Comparison of ENCODE assay signal across 9 cellular contexts in the genomic region with DNA sequence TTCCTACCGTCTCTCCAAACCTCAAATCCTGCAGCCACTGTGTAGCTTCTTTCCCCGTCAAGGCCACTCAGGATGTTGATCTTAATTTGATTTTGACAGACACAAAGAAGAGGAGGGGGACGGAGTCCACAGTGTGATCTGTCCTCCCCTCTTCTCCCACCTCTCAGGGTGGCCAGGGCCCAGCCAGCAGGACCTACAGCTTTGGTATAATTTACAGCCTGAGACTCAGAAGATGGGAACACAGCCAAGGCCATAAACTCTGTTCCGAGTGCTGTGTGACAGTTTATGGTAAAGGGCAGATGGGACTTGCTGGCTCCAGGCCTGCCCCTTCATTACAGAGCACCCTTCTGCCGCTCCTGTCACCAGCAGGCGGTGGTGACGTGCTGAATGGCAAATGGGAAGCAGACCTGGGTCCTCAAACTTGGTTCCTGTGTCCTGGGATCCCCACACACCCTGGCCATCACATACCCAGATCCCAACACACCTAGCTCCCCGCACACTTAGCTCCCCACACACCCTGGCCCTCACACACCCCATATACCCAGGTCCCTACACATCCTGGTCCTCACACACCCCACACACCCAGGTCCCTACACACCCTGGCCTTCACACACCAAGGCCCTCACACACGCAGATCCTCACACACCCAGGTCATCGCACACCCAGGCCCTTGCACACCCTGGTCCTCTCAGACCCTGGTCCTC.
DNase-seq lines count a peak whose midpoint lies in the region; ATAC-seq, FAIRE-seq and TF ChIP-seq lines count a peak whose summit lies in the region.
"Had no signal": no experiment of that assay in that cellular context is flagged by ENCODE, and none has a peak within 500 bp of the region (broad histone marks: within the 10 kb centered on the region; RNA-seq: fewer than 3 reads in every experiment).

No MANE protein-coding gene starts in this region.

- H3K4me1 Mint-ChIP-seq in activated CD4-positive, alpha-beta T cell treated with anti-CD3 and anti-CD28 coated beads, Interleukin-2, amount 10 ng/mL, durations not matched to agents 7 days and 5 days = peaks cover 50% of the 10 kb centered on the region
- peaks cover 53% of the 10 kb centered on the region for H3K4me1 Mint-ChIP-seq in stimulated activated naive CD8-positive, alpha-beta T cell treated with anti-CD3 and anti-CD28 coated beads, Interleukin-15, amount 100 ng/mL, for 72 hours

- no peaks in the 10 kb centered on the region; a peak in 1 of 4 replicates for H3K9me3 ChIP-seq in H1 (ENCODE audit: insufficient read depth in 2 of 2, low read depth in 1 of 2, low read length in 1 of 2)

- H2BK5ac ChIP-seq in H1 (ENCODE audit: low read depth, low read length) = peak overlapping the region; percentile 63

- H3K27me3 ChIP-seq in H1 (replicated peaks in 1 of 4; ENCODE audit: control insufficient read depth in 3 of 4, extremely low read depth in 1 of 4, insufficient read depth in 3 of 4, low read length in 3 of 4) = no peaks in the 10 kb centered on the region

- H4K8ac ChIP-seq in H1 (ENCODE audit: extremely low read depth, insufficient read depth, low read length) = no peak overlapping the region

- no peak for ATAC-seq in stimulated activated naive CD8-positive, alpha-beta T cell treated with anti-CD3 and anti-CD28 coated beads, Interleukin-15, amount 100 ng/mL, for 72 hours
- no peak for ATAC-seq in HG03039 (IDR thresholded peaks at IDR 0.05; ENCODE audit: unreplicated experiment)

- H3K27me3 Mint-ChIP-seq in activated CD4-positive, alpha-beta T cell treated with anti-CD3 and anti-CD28 coated beads, Interleukin-2, amount 10 ng/mL, durations not matched to agents 7 days and 5 days = no peaks in the 10 kb centered on the region
- no peaks in the 10 kb centered on the region for H3K27me3 Mint-ChIP-seq in stimulated activated naive CD8-positive, alpha-beta T cell treated with anti-CD3 and anti-CD28 coated beads, Interleukin-15, amount 100 ng/mL, for 72 hours

- H3K36me3 ChIP-seq in H1 (ENCODE audit: control insufficient read depth in 2 of 4, insufficient read depth in 4 of 4, low read length in 3 of 4) = no peaks in the 10 kb centered on the region

- no peak overlapping the region for H3K4me3 ChIP-seq in H1 (ENCODE audit: extremely low read depth in 1 of 4, insufficient read depth in 2 of 4, low read depth in 3 of 4, low read length in 4 of 4)

- H2AFZ ChIP-seq in H1 (ENCODE audit: low read length) = peak overlapping the region; percentile 83; the same call in 1 of the 2 replicates

- TF ChIP-seq CTCF in H1 (IDR thresholded peaks at IDR 0.05; ENCODE audit: control extremely low read depth in 1 of 3, insufficient read depth in 1 of 3, low read depth in 1 of 3, low read length in 3 of 3) = peak in 2 of 3 experiments; percentile 1 to 3; a peak in 2 of 4 replicates

- 91% methylated on average over 9 of the region's 10 CpGs; no CpG with 5 or more reads in 1 of the 2 experiments for WGBS in H1 (ENCODE audit: extremely low coverage in 1 of 2, insufficient coverage in 1 of 2, insufficient read length in 1 of 2, insufficient replicate concordance in 2 of 2, low coverage in 1 of 2, low lambda C conversion rate in 2 of 2, missing lambda C conversion rate in 1 of 2), 2 experiments

- peak in 1 of 2 experiments; percentile 16; a peak in 1 of 4 replicates for TF ChIP-seq RAD21 in H1 (IDR thresholded peaks at IDR 0.05 in 1 of 2, conservative IDR thresholded peaks at IDR 0.05 in 1 of 2; ENCODE audit: low read depth in 2 of 2, low read length in 2 of 2)

- no peak for DNase-seq in activated CD4-positive, alpha-beta T cell treated with anti-CD3 and anti-CD28 coated beads, Interleukin-2, amount 10 ng/mL, durations not matched to agents 7 days and 5 days
- DNase-seq in activated CD4-positive, alpha-beta T cell treated with anti-CD3 and anti-CD28 coated beads for 4 hours = no peak
- DNase-seq in NCI-H524 (lab: John Stamatoyannopoulos, UW) = peak; percentile 89 to 93
- no peak for DNase-seq in H1 (ENCODE audit: low read depth in 1 of 2, low spot score in 2 of 2)
- no peak for DNase-seq in stimulated activated naive CD8-positive, alpha-beta T cell treated with anti-CD3 and anti-CD28 coated beads, Interleukin-15, amount 100 ng/mL, for 72 hours
- no peak for DNase-seq in T1000 (lab: John Stamatoyannopoulos, UW)
- no peak for DNase-seq in GM12891 (ENCODE audit: insufficient read length, low spot score)
- DNase-seq: activated gamma-delta T cell had no signal

- H3K18ac ChIP-seq in H1 (ENCODE audit: extremely low read depth, low read length) = 0 out of 2 replicates have a peak overlapping the region, but pooled peaks have one; percentile 35

- H3K56ac ChIP-seq in H1 (replicated peaks; ENCODE audit: insufficient read length, low read depth, low read length) = no peak overlapping the region

- H3K4me1 ChIP-seq in H1 (replicated peaks in 1 of 4; ENCODE audit: control insufficient read depth in 3 of 4, insufficient read depth in 4 of 4, low read length in 3 of 4) = peaks cover 0 to 9% (median 6%) of the 10 kb centered on the region in 4 experiments; a peak in 5 of 7 replicates

- no peaks in the 10 kb centered on the region for H3K79me2 ChIP-seq in H1 (ENCODE audit: control insufficient read depth in 1 of 2, insufficient read depth in 2 of 2, low read length in 2 of 2)

- H4K91ac ChIP-seq in H1 (replicated peaks; ENCODE audit: insufficient read length, low read length) = peak overlapping the region; percentile 22

- H4K20me1 ChIP-seq in H1 (replicated peaks in 1 of 2; ENCODE audit: control insufficient read depth in 1 of 2, insufficient read depth in 2 of 2, low read length in 2 of 2) = no peaks in the 10 kb centered on the region

- H3K4ac ChIP-seq in H1 (replicated peaks; ENCODE audit: insufficient read length, low read depth, low read length) = no peak overlapping the region

- no peak overlapping the region for H3K4me3 Mint-ChIP-seq in activated CD4-positive, alpha-beta T cell treated with anti-CD3 and anti-CD28 coated beads, Interleukin-2, amount 10 ng/mL, durations not matched to agents 7 days and 5 days
- peak overlapping the region; percentile 79 to 85 for H3K4me3 Mint-ChIP-seq in stimulated activated naive CD8-positive, alpha-beta T cell treated with anti-CD3 and anti-CD28 coated beads, Interleukin-15, amount 100 ng/mL, for 72 hours

- H3K9ac ChIP-seq in H1 (replicated peaks in 1 of 4; ENCODE audit: extremely low read depth in 1 of 4, low read depth in 3 of 4, low read length in 3 of 4) = no peak overlapping the region

- no peaks in the 10 kb centered on the region; the same call in 1 of the 2 replicates for H3K23me2 ChIP-seq in H1 (ENCODE audit: low read depth, low read length)

- H2BK120ac ChIP-seq in H1 (replicated peaks; ENCODE audit: low read depth, low read length) = peak overlapping the region; percentile 15

- peak overlapping the region; percentile 91 for H3K27ac Mint-ChIP-seq in activated CD4-positive, alpha-beta T cell treated with anti-CD3 and anti-CD28 coated beads, Interleukin-2, amount 10 ng/mL, durations not matched to agents 7 days and 5 days
- H3K27ac Mint-ChIP-seq in stimulated activated naive CD8-positive, alpha-beta T cell treated with anti-CD3 and anti-CD28 coated beads, Interleukin-15, amount 100 ng/mL, for 72 hours = peak overlapping the region; percentile 97

- CTCF ChIA-PET in activated CD4-positive, alpha-beta T cell treated with anti-CD3 and anti-CD28 coated beads, Interleukin-2, amount 10 ng/mL, durations not matched to agents 7 days and 5 days (lab: Charles Lee) = interaction anchor here (0.7 to 3.8 kb wide), 7 partner anchors 9 to 155 kb away, joined by 3 to 22 read pairs (median 4); no protein-coding TSS in a partner anchor
- CTCF ChIA-PET in H1 (lab: Charles Lee; ENCODE audit: partially characterized antibody) = interaction anchor here (0.6 to 4.4 kb wide), 10 partner anchors 8 to 229 kb away, joined by 3 to 17 read pairs (median 4); no protein-coding TSS in a partner anchor

- H3K9me3 Mint-ChIP-seq in activated CD4-positive, alpha-beta T cell treated with anti-CD3 and anti-CD28 coated beads, Interleukin-2, amount 10 ng/mL, durations not matched to agents 7 days and 5 days = peaks cover 10% of the 10 kb centered on the region
- H3K9me3 Mint-ChIP-seq in stimulated activated naive CD8-positive, alpha-beta T cell treated with anti-CD3 and anti-CD28 coated beads, Interleukin-15, amount 100 ng/mL, for 72 hours = peaks cover 4 to 7% of the 10 kb centered on the region in 2 donors

- no peak overlapping the region for H3K4me2 ChIP-seq in H1 (ENCODE audit: insufficient read depth in 1 of 2, low read depth in 2 of 2, low read length in 2 of 2)

- H2AK5ac ChIP-seq in H1 (ENCODE audit: low read depth, low read length) = peak overlapping the region; percentile 43; the same call in 1 of the 2 replicates

- no peak overlapping the region for H4K5ac ChIP-seq in H1 (ENCODE audit: insufficient read length, low read depth, low read length)

- peak overlapping the region; percentile 40; the same call in 1 of the 2 replicates for H2BK20ac ChIP-seq in H1 (ENCODE audit: low read length)

- FAIRE-seq in H1 (lab: Jason Lieb, UNC) = no peak
- no peak for FAIRE-seq in GM12891 (lab: Jason Lieb, UNC)

- peak overlapping the region; percentile 83; the same call in 1 of the 2 replicates for H2BK15ac ChIP-seq in H1 (ENCODE audit: low read length)

- H3K36me3 Mint-ChIP-seq in activated CD4-positive, alpha-beta T cell treated with anti-CD3 and anti-CD28 coated beads, Interleukin-2, amount 10 ng/mL, durations not matched to agents 7 days and 5 days (ENCODE audit: low read depth) = peaks cover 11% of the 10 kb centered on the region

- H2BK12ac ChIP-seq in H1 (ENCODE audit: low read depth, low read length) = peak overlapping the region; percentile 85

- H3K14ac ChIP-seq in H1 (ENCODE audit: insufficient read length) = no peak overlapping the region

- POLR2A ChIA-PET in activated CD4-positive, alpha-beta T cell treated with anti-CD3 and anti-CD28 coated beads, Interleukin-2, amount 10 ng/mL, durations not matched to agents 7 days and 5 days (lab: Charles Lee) = interaction anchor here (0.8 kb wide), 1 partner anchor 234 kb away, joined by 3 read pairs; a partner anchor contains a TSS
- POLR2A ChIA-PET in H1 (lab: Charles Lee; ENCODE audit: partially characterized antibody) = no interaction called here

- H3K27ac ChIP-seq in H1 (ENCODE audit: low read depth, low read length) = no peak overlapping the region

- TF ChIP-seq POLR2A in H1 (IDR thresholded peaks at IDR 0.05; ENCODE audit: control extremely low read depth in 1 of 2, low read depth in 2 of 2, low read length in 2 of 2) (no peak), GM12891 (IDR thresholded peaks at IDR 0.05; ENCODE audit: low read depth, low read length) (no peak)

- H3K23ac ChIP-seq in H1 (ENCODE audit: insufficient read length) = no peak overlapping the region

- H3K79me1 ChIP-seq in H1 (ENCODE audit: low read depth, low read length) = no peaks in the 10 kb centered on the region

- TF ChIP-seq EP300 in H1 (IDR thresholded peaks at IDR 0.05; ENCODE audit: borderline replicate concordance in 1 of 2, low read depth in 2 of 2, low read length in 2 of 2) = no peak

TF ChIP-seq in H1, 55 proteins besides CTCF, POLR2A, EP300 and RAD21:
- TF ChIP-seq YY1 (IDR thresholded peaks at IDR 0.05; ENCODE audit: low read depth, low read length) (no peak), TAF1 (IDR thresholded peaks at IDR 0.05; ENCODE audit: low read depth, low read length) (no peak)
TF ChIP-seq in H1: peak in this region for 0.

TF ChIP-seq in GM12891, 5 proteins besides CTCF, POLR2A, EP300 and RAD21 (continues in another document):
- no peak for TF ChIP-seq POU2F2 (IDR thresholded peaks at IDR 0.05; ENCODE audit: low read depth, low read length)
- TF ChIP-seq TAF1 (IDR thresholded peaks at IDR 0.05; ENCODE audit: low read depth, low read length) = no peak

Comparison
In these comparisons a context has a peak if more than half of its experiments do, and no peak if none do; other contexts are left out.
1. DNase-seq: peak in NCI-H524 (2 of 2); none in activated CD4-positive, alpha-beta T cell treated with anti-CD3 and anti-CD28 coated beads, Interleukin-2, amount 10 ng/mL, durations not matched to agents 7 days and 5 days (single experiment), activated CD4-positive, alpha-beta T cell treated with anti-CD3 and anti-CD28 coated beads for 4 hours (0 of 2), H1 (0 of 2), stimulated activated naive CD8-positive, alpha-beta T cell treated with anti-CD3 and anti-CD28 coated beads, Interleukin-15, amount 100 ng/mL, for 72 hours (0 of 2), T1000 (single experiment) and GM12891 (single experiment).